ENCODE assay signal across 1 cellular context in the genomic region with DNA sequence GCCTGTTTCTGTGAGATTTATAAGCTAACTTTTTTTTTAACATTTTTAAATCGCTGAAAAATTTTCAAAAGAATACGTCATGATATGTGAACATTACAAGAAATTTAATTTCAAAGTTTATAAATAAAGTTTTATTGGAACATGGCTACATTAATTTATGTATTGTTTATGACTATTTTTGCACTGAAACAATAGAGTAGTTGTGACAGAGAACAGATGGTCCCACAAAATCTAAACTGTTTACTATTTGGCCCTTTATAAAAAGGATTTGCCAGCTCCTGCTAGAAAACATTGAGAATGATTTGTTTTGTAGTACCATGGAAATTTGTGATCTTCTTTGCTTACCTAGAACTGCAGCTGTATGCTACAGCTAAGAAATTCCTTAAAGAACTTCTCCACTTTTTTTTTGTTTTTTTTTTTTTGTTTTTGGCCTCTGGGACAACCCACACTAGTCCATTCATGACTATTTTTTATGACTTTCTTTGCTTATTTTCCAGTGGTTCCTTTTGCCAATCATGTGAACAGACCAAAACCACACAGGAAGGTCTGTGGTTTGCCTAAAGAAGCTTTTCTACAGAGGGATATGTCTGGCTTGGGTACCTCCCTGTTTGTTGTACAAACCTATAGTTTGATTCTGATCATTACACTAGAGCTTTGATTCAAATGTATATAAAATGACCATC.
TF ChIP-seq lines count a peak whose summit lies in the region.

No MANE protein-coding gene starts in this region.

TF ChIP-seq in GM12878, 131 proteins besides CTCF, POLR2A, EP300 and RAD21 (continues in another document):
- TF ChIP-seq TCF7 (IDR thresholded peaks at IDR 0.05; ENCODE audit: borderline replicate concordance) (no peak), RUNX3 (IDR thresholded peaks at IDR 0.05; ENCODE audit: low read length) (peak; percentile 96), MTA3 (IDR thresholded peaks at IDR 0.05; ENCODE audit: borderline replicate concordance, low read length) (peak; percentile 67; the same call in 1 of the 2 replicates), FOXM1 (IDR thresholded peaks at IDR 0.05; ENCODE audit: low read depth, low read length) (peak; percentile 19; the same call in 1 of the 2 replicates), JUNB (IDR thresholded peaks at IDR 0.05) (peak; percentile 5; the same call in 1 of the 2 replicates), GABPA (IDR thresholded peaks at IDR 0.05; ENCODE audit: low read depth) (no peak), MEF2A (IDR thresholded peaks at IDR 0.05; ENCODE audit: insufficient read depth, low read depth, low read length) (no peak), TCF3 (IDR thresholded peaks at IDR 0.05; ENCODE audit: borderline replicate concordance, insufficient read depth, low read depth, low read length) (no peak), SMAD1 (IDR thresholded peaks at IDR 0.05; ENCODE audit: low read depth, partially characterized antibody) (no peak), NFXL1 (IDR thresholded peaks at IDR 0.05; ENCODE audit: borderline replicate concordance) (no peak), SRF (IDR thresholded peaks at IDR 0.05; ENCODE audit: low read depth in 2 of 2, low read length in 2 of 2) (no peak), GATAD2B (conservative IDR thresholded peaks at IDR 0.05; ENCODE audit: low read depth) (no peak), MXI1 (IDR thresholded peaks at IDR 0.05; ENCODE audit: low read depth, low read length) (no peak), IKZF2 (IDR thresholded peaks at IDR 0.05) (peak; percentile 50 to 60; a peak in 3 of 4 replicates), DPF2 (IDR thresholded peaks at IDR 0.05) (no peak), HDGF (IDR thresholded peaks at IDR 0.05) (no peak), ASH2L (IDR thresholded peaks at IDR 0.05; ENCODE audit: borderline replicate concordance, low read depth) (no peak), EED (IDR thresholded peaks at IDR 0.05; ENCODE audit: low read depth) (peak; percentile 73), CBFB (IDR thresholded peaks at IDR 0.05; ENCODE audit: low read depth) (peak; percentile 80; the same call in 1 of the 2 replicates), EGR1 (IDR thresholded peaks at IDR 0.05; ENCODE audit: borderline replicate concordance in 1 of 2, low read depth in 2 of 2, low read length in 2 of 2) (no peak), ZNF384 (IDR thresholded peaks at IDR 0.05; ENCODE audit: borderline replicate concordance, low read depth, low read length) (0 out of 2 replicates have a peak, but pooled peaks have one; percentile 24), NFYA (IDR thresholded peaks at IDR 0.05; ENCODE audit: borderline replicate concordance, low read depth, low read length) (no peak), ZNF24 (IDR thresholded peaks at IDR 0.05) (no peak), IKZF1 (conservative IDR thresholded peaks at IDR 0.05) (peak; percentile 40; the same call in 1 of the 2 replicates), CREB1 (IDR thresholded peaks at IDR 0.05; ENCODE audit: low read depth) (no peak), LARP7 (IDR thresholded peaks at IDR 0.05) (no peak), IRF4 (IDR thresholded peaks at IDR 0.05; ENCODE audit: low read depth, low read length) (no peak), POU2F2 (IDR thresholded peaks at IDR 0.05; ENCODE audit: borderline replicate concordance, low read depth, low read length) (no peak), FOXK2 (IDR thresholded peaks at IDR 0.05) (no peak), NFIC (IDR thresholded peaks at IDR 0.05; ENCODE audit: low read depth, low read length) (peak; percentile 67), EZH2 (IDR thresholded peaks at IDR 0.05; ENCODE audit: borderline replicate concordance, control insufficient read depth, low read depth, low read length) (no peak)
- TF ChIP-seq, protein P1, sequence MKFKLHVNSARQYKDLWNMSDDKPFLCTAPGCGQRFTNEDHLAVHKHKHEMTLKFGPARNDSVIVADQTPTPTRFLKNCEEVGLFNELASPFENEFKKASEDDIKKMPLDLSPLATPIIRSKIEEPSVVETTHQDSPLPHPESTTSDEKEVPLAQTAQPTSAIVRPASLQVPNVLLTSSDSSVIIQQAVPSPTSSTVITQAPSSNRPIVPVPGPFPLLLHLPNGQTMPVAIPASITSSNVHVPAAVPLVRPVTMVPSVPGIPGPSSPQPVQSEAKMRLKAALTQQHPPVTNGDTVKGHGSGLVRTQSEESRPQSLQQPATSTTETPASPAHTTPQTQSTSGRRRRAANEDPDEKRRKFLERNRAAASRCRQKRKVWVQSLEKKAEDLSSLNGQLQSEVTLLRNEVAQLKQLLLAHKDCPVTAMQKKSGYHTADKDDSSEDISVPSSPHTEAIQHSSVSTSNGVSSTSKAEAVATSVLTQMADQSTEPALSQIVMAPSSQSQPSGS (IDR thresholded peaks at IDR 0.05; ENCODE audit: low read length), result peak; percentile 46; the same call in 1 of the 2 replicates
- TF ChIP-seq, protein P2, sequence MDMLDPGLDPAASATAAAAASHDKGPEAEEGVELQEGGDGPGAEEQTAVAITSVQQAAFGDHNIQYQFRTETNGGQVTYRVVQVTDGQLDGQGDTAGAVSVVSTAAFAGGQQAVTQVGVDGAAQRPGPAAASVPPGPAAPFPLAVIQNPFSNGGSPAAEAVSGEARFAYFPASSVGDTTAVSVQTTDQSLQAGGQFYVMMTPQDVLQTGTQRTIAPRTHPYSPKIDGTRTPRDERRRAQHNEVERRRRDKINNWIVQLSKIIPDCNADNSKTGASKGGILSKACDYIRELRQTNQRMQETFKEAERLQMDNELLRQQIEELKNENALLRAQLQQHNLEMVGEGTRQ (IDR thresholded peaks at IDR 0.05; ENCODE audit: borderline replicate concordance, low read depth, low read length), result no peak
- TF ChIP-seq, protein P3, sequence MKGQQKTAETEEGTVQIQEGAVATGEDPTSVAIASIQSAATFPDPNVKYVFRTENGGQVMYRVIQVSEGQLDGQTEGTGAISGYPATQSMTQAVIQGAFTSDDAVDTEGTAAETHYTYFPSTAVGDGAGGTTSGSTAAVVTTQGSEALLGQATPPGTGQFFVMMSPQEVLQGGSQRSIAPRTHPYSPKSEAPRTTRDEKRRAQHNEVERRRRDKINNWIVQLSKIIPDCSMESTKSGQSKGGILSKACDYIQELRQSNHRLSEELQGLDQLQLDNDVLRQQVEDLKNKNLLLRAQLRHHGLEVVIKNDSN (IDR thresholded peaks at IDR 0.05; ENCODE audit: borderline replicate concordance, extremely low read length, insufficient read depth, low read depth, low read length), result no peak
- TF ChIP-seq, protein P4, sequence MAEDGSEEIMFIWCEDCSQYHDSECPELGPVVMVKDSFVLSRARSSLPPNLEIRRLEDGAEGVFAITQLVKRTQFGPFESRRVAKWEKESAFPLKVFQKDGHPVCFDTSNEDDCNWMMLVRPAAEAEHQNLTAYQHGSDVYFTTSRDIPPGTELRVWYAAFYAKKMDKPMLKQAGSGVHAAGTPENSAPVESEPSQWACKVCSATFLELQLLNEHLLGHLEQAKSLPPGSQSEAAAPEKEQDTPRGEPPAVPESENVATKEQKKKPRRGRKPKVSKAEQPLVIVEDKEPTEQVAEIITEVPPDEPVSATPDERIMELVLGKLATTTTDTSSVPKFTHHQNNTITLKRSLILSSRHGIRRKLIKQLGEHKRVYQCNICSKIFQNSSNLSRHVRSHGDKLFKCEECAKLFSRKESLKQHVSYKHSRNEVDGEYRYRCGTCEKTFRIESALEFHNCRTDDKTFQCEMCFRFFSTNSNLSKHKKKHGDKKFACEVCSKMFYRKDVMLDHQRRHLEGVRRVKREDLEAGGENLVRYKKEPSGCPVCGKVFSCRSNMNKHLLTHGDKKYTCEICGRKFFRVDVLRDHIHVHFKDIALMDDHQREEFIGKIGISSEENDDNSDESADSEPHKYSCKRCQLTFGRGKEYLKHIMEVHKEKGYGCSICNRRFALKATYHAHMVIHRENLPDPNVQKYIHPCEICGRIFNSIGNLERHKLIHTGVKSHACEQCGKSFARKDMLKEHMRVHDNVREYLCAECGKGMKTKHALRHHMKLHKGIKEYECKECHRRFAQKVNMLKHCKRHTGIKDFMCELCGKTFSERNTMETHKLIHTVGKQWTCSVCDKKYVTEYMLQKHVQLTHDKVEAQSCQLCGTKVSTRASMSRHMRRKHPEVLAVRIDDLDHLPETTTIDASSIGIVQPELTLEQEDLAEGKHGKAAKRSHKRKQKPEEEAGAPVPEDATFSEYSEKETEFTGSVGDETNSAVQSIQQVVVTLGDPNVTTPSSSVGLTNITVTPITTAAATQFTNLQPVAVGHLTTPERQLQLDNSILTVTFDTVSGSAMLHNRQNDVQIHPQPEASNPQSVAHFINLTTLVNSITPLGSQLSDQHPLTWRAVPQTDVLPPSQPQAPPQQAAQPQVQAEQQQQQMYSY (CRISPR knock-in tag; IDR thresholded peaks at IDR 0.05), result no peak
- TF ChIP-seq, protein P5, sequence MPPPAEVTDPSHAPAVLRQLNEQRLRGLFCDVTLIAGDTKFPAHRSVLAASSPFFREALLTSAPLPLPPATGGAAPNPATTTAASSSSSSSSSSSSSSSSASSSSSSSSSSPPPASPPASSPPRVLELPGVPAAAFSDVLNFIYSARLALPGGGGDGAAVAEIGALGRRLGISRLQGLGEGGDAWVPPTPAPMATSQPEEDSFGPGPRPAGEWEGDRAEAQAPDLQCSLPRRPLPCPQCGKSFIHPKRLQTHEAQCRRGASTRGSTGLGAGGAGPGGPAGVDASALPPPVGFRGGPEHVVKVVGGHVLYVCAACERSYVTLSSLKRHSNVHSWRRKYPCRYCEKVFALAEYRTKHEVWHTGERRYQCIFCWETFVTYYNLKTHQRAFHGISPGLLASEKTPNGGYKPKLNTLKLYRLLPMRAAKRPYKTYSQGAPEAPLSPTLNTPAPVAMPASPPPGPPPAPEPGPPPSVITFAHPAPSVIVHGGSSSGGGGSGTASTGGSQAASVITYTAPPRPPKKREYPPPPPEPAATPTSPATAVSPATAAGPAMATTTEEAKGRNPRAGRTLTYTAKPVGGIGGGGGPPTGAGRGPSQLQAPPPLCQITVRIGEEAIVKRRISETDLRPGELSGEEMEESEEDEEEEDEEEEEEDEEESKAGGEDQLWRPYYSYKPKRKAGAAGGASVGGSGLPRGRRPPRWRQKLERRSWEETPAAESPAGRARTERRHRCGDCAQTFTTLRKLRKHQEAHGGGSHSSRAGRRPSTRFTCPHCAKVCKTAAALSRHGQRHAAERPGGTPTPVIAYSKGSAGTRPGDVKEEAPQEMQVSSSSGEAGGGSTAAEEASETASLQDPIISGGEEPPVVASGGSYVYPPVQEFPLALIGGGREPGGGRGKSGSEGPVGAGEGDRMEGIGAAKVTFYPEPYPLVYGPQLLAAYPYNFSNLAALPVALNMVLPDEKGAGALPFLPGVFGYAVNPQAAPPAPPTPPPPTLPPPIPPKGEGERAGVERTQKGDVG (CRISPR knock-in tag; IDR thresholded peaks at IDR 0.05), result no peak
- TF ChIP-seq, protein P6, sequence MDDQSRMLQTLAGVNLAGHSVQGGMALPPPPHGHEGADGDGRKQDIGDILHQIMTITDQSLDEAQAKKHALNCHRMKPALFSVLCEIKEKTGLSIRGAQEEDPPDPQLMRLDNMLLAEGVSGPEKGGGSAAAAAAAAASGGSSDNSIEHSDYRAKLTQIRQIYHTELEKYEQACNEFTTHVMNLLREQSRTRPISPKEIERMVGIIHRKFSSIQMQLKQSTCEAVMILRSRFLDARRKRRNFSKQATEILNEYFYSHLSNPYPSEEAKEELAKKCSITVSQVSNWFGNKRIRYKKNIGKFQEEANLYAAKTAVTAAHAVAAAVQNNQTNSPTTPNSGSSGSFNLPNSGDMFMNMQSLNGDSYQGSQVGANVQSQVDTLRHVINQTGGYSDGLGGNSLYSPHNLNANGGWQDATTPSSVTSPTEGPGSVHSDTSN (IDR thresholded peaks at IDR 0.05; ENCODE audit: insufficient replicate concordance, low read depth, low read length), result no peak
- TF ChIP-seq, protein P7, sequence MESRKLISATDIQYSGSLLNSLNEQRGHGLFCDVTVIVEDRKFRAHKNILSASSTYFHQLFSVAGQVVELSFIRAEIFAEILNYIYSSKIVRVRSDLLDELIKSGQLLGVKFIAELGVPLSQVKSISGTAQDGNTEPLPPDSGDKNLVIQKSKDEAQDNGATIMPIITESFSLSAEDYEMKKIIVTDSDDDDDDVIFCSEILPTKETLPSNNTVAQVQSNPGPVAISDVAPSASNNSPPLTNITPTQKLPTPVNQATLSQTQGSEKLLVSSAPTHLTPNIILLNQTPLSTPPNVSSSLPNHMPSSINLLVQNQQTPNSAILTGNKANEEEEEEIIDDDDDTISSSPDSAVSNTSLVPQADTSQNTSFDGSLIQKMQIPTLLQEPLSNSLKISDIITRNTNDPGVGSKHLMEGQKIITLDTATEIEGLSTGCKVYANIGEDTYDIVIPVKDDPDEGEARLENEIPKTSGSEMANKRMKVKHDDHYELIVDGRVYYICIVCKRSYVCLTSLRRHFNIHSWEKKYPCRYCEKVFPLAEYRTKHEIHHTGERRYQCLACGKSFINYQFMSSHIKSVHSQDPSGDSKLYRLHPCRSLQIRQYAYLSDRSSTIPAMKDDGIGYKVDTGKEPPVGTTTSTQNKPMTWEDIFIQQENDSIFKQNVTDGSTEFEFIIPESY (IDR thresholded peaks at IDR 0.05), result no peak
- TF ChIP-seq, protein P8, sequence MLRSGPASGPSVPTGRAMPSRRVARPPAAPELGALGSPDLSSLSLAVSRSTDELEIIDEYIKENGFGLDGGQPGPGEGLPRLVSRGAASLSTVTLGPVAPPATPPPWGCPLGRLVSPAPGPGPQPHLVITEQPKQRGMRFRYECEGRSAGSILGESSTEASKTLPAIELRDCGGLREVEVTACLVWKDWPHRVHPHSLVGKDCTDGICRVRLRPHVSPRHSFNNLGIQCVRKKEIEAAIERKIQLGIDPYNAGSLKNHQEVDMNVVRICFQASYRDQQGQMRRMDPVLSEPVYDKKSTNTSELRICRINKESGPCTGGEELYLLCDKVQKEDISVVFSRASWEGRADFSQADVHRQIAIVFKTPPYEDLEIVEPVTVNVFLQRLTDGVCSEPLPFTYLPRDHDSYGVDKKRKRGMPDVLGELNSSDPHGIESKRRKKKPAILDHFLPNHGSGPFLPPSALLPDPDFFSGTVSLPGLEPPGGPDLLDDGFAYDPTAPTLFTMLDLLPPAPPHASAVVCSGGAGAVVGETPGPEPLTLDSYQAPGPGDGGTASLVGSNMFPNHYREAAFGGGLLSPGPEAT (IDR thresholded peaks at IDR 0.05; ENCODE audit: low read depth), result peak; percentile 55; the same call in 1 of the 2 replicates
- TF ChIP-seq, protein P9, sequence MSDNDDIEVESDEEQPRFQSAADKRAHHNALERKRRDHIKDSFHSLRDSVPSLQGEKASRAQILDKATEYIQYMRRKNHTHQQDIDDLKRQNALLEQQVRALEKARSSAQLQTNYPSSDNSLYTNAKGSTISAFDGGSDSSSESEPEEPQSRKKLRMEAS (IDR thresholded peaks at IDR 0.05; ENCODE audit: low read depth, low read length), result no peak
